Comparison of ENCODE assay signal across 16 cellular contexts in the genomic region with DNA sequence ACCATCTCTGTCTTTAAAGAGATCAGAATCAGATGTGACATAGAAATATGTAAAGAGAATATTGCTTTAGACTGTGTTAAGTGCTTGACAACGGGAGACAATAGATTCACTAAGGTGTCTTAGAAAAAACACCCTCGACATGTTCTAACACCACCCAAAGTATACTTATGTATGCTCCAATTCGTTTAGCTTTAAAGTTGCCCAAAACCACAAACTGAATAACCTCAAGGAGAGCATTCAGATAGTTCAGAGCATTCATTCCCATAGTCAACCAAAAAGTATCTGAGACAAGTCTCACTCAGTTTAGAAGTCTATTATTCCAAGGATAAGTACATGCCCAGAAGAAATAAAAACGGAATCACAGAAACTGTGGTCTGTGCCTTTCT.
A peak's percentile ranks its signal among the peaks of the same experiment; 100 is the strongest.
DNase-seq lines count a peak whose midpoint lies in the region; ATAC-seq and TF ChIP-seq lines count a peak whose summit lies in the region.
"Had no signal": no experiment of that assay in that cellular context is flagged by ENCODE, and none has a peak within 500 bp of the region (broad histone marks: within the 10 kb centered on the region; RNA-seq: fewer than 3 reads in every experiment).

No MANE protein-coding gene starts in this region.

- H3K18ac ChIP-seq in neuronal stem cell (ENCODE audit: low read length): no peak overlapping the region

- no peaks in the 10 kb centered on the region for H3K36me3 Mint-ChIP-seq in chondrocyte (ENCODE audit: low read depth)
- no peaks in the 10 kb centered on the region for H3K36me3 Mint-ChIP-seq in CD4-positive, alpha-beta T cell (ENCODE audit: low read depth)
- H3K36me3 Mint-ChIP-seq: stimulated activated effector memory CD8-positive, alpha-beta T cell treated with anti-CD3 and anti-CD28 coated beads, Interleukin-12 subunit alpha, Interleukin-12 subunit beta, amount 100 ng/mL, for 72 hours had no signal

- H2BK5ac ChIP-seq in neuronal stem cell (ENCODE audit: low read length): no peak overlapping the region

- H3K27ac Mint-ChIP-seq in chondrocyte (ENCODE audit: unreplicated experiment): peak overlapping the region; percentile 76
- H3K27ac Mint-ChIP-seq in CD4-positive, alpha-beta T cell: no peak overlapping the region
- H3K27ac Mint-ChIP-seq: stimulated activated effector memory CD8-positive, alpha-beta T cell treated with anti-CD3 and anti-CD28 coated beads, Interleukin-12 subunit alpha, Interleukin-12 subunit beta, amount 100 ng/mL, for 72 hours had no signal

- H3K14ac ChIP-seq in neuronal stem cell (ENCODE audit: low read length): no peak overlapping the region

- H3K4ac ChIP-seq in neuronal stem cell (ENCODE audit: low read length): no peak overlapping the region

- ATAC-seq in GM19043 (IDR thresholded peaks at IDR 0.05; ENCODE audit: low read depth, unreplicated experiment): peak; percentile 10
- ATAC-seq in CD4-positive, alpha-beta T cell (ENCODE audit: poor library complexity): no peak
- ATAC-seq in HG03097 (IDR thresholded peaks at IDR 0.05; ENCODE audit: low FRiP score, unreplicated experiment): no peak
- ATAC-seq: heart left ventricle; stimulated activated effector memory CD8-positive, alpha-beta T cell treated with anti-CD3 and anti-CD28 coated beads, Interleukin-12 subunit alpha, Interleukin-12 subunit beta, amount 100 ng/mL, for 72 hours had no signal

- H3K4me1 ChIP-seq in HUES6 (ENCODE audit: control insufficient read depth, insufficient read depth, low read length): peaks cover 27% of the 10 kb centered on the region
- peaks cover 3 to 4% of the 10 kb centered on the region in 2 donors for H3K4me1 ChIP-seq in neuronal stem cell (ENCODE audit: control insufficient read depth in 2 of 2, insufficient read depth in 1 of 2, low read depth in 1 of 2, low read length in 2 of 2)
- H3K4me1 ChIP-seq: adrenal gland, BLaER1 had no signal

- H3K4me3 Mint-ChIP-seq in chondrocyte (ENCODE audit: unreplicated experiment): no peak overlapping the region
- H3K4me3 Mint-ChIP-seq in CD4-positive, alpha-beta T cell: no peak overlapping the region
- H3K4me3 Mint-ChIP-seq: stimulated activated effector memory CD8-positive, alpha-beta T cell treated with anti-CD3 and anti-CD28 coated beads, Interleukin-12 subunit alpha, Interleukin-12 subunit beta, amount 100 ng/mL, for 72 hours had no signal

- no CpG with 5 or more reads among the region's 4 CpGs for WGBS in neuronal stem cell (ENCODE audit: extremely low coverage in 2 of 2, insufficient read length in 2 of 2, insufficient replicate concordance in 1 of 2), 2 donors

- H4K91ac ChIP-seq in neuronal stem cell (ENCODE audit: low read depth, low read length, poor library complexity): no peak overlapping the region

- H3K9ac ChIP-seq in HUES6 (ENCODE audit: low read length) (peak overlapping the region; percentile 51), neuronal stem cell (ENCODE audit: low read depth, low read length, poor library complexity) (no peak overlapping the region)
- H3K9ac ChIP-seq: BLaER1, KMS-11 had no signal

- H3K36me3 ChIP-seq in HUES6 (ENCODE audit: control insufficient read depth, insufficient read depth, low read length) (no peaks in the 10 kb centered on the region), neuronal stem cell (replicated peaks in 1 of 2; ENCODE audit: control insufficient read depth in 2 of 2, insufficient read depth in 2 of 2, low read length in 2 of 2) (no peaks in the 10 kb centered on the region)
- H3K36me3 ChIP-seq: adrenal gland, BLaER1, heart left ventricle, ovary had no signal

- intact Hi-C loops in CD4-positive, alpha-beta T cell (cut with DNase I, micrococcal nuclease): no loop called here

- H2BK15ac ChIP-seq in neuronal stem cell (ENCODE audit: low read length): no peak overlapping the region

- peaks cover 4% of the 10 kb centered on the region; the same call in 1 of the 2 replicates for H3K9me3 ChIP-seq in HUES6 (ENCODE audit: control insufficient read depth, insufficient read depth, low read depth, low read length)
- H3K9me3 ChIP-seq in neuronal stem cell (replicated peaks in 1 of 2; ENCODE audit: control insufficient read depth in 2 of 2, insufficient read depth in 1 of 2, low read depth in 1 of 2, low read length in 2 of 2): no peaks in the 10 kb centered on the region
- no peaks in the 10 kb centered on the region for H3K9me3 ChIP-seq in CD4-positive, alpha-beta T cell (ENCODE audit: control insufficient read depth, low read length)
- H3K9me3 ChIP-seq: adrenal gland, BLaER1, heart left ventricle, ovary had no signal

- no peaks in the 10 kb centered on the region for H3K27me3 ChIP-seq in HUES6 (ENCODE audit: control insufficient read depth, insufficient read depth, low read length)
- H3K27me3 ChIP-seq in neuronal stem cell (ENCODE audit: control insufficient read depth in 3 of 3, insufficient read depth in 3 of 3, low read depth in 1 of 3, low read length in 3 of 3): no peaks in the 10 kb centered on the region
- no peaks in the 10 kb centered on the region for H3K27me3 ChIP-seq in CD4-positive, alpha-beta T cell (ENCODE audit: control insufficient read depth, insufficient read depth, low read length)
- H3K27me3 ChIP-seq: adrenal gland, BLaER1, heart left ventricle, ovary had no signal

- H3K23ac ChIP-seq in neuronal stem cell (ENCODE audit: low read depth, low read length, poor library complexity): no peak overlapping the region

- H3K4me1 Mint-ChIP-seq in chondrocyte (ENCODE audit: low read depth): peaks cover 28% of the 10 kb centered on the region
- H3K4me1 Mint-ChIP-seq in CD4-positive, alpha-beta T cell (ENCODE audit: low read depth): no peaks in the 10 kb centered on the region
- H3K4me1 Mint-ChIP-seq: stimulated activated effector memory CD8-positive, alpha-beta T cell treated with anti-CD3 and anti-CD28 coated beads, Interleukin-12 subunit alpha, Interleukin-12 subunit beta, amount 100 ng/mL, for 72 hours had no signal

- H4K8ac ChIP-seq in neuronal stem cell (ENCODE audit: low read depth, low read length): no peak overlapping the region

- POLR2A ChIA-PET in CD4-positive, alpha-beta T cell (lab: Charles Lee): no interaction called here

- no peaks in the 10 kb centered on the region for H3K27me3 Mint-ChIP-seq in chondrocyte (ENCODE audit: low read depth)
- no peaks in the 10 kb centered on the region for H3K27me3 Mint-ChIP-seq in CD4-positive, alpha-beta T cell

- no peaks in the 10 kb centered on the region for H3K9me3 Mint-ChIP-seq in chondrocyte (ENCODE audit: low read depth)
- H3K9me3 Mint-ChIP-seq in CD4-positive, alpha-beta T cell: no peaks in the 10 kb centered on the region
- H3K9me3 Mint-ChIP-seq: stimulated activated effector memory CD8-positive, alpha-beta T cell treated with anti-CD3 and anti-CD28 coated beads, Interleukin-12 subunit alpha, Interleukin-12 subunit beta, amount 100 ng/mL, for 72 hours had no signal

- no peak overlapping the region for H2BK120ac ChIP-seq in neuronal stem cell (ENCODE audit: low read depth, low read length)

- H2BK12ac ChIP-seq in neuronal stem cell (ENCODE audit: low read length): no peak overlapping the region

- H2AFZ ChIP-seq in neuronal stem cell (ENCODE audit: low read length): peak overlapping the region; percentile 38

- H3K4me3 ChIP-seq in HUES6 (ENCODE audit: low read depth, low read length) (no peak overlapping the region), neuronal stem cell (ENCODE audit: low read length in 2 of 2) (no peak overlapping the region)
- H3K4me3 ChIP-seq: adrenal gland, BLaER1, heart left ventricle, ovary had no signal

- DNase-seq in chondrocyte (ENCODE audit: low spot score) (no peak), neuronal stem cell (ENCODE audit: low spot score) (no peak), C1 segment of cervical spinal cord (lab: John Stamatoyannopoulos, UW) (no peak), kidney tubule cell (ENCODE audit: low spot score) (no peak)
- DNase-seq in CD4-positive, alpha-beta T cell: no peak
- DNase-seq: adrenal gland, heart left ventricle, NCI-H2171, ovary, T-helper 9 cell had no signal

- H3K4me2 ChIP-seq in neuronal stem cell (ENCODE audit: insufficient read depth, low read length, poor library complexity, severe bottlenecking): no peak overlapping the region
- H3K4me2 ChIP-seq: BLaER1, KMS-11 had no signal

- CTCF ChIA-PET in CD4-positive, alpha-beta T cell (lab: Charles Lee): no interaction called here

- H2AK5ac ChIP-seq in neuronal stem cell (ENCODE audit: low read depth, low read length): no peak overlapping the region

- H3K79me1 ChIP-seq in neuronal stem cell (ENCODE audit: low read depth, low read length): no peaks in the 10 kb centered on the region

- H3K27ac ChIP-seq in HUES6 (ENCODE audit: low read depth, low read length): peak overlapping the region; percentile 96
- no peak overlapping the region for H3K27ac ChIP-seq in neuronal stem cell (replicated peaks; ENCODE audit: low read length)
- H3K27ac ChIP-seq in CD4-positive, alpha-beta T cell (ENCODE audit: low read depth, low read length): no peak overlapping the region
- H3K27ac ChIP-seq: adrenal gland, BLaER1, heart left ventricle, KMS-11, ovary had no signal

- no peak for TF ChIP-seq CTCF in chondrocyte (IDR thresholded peaks at IDR 0.05)
- no peak for TF ChIP-seq CTCF in CD4-positive, alpha-beta T cell (IDR thresholded peaks at IDR 0.05)
